1 cellular context compared by ENCODE assay signal in the genomic region with DNA sequence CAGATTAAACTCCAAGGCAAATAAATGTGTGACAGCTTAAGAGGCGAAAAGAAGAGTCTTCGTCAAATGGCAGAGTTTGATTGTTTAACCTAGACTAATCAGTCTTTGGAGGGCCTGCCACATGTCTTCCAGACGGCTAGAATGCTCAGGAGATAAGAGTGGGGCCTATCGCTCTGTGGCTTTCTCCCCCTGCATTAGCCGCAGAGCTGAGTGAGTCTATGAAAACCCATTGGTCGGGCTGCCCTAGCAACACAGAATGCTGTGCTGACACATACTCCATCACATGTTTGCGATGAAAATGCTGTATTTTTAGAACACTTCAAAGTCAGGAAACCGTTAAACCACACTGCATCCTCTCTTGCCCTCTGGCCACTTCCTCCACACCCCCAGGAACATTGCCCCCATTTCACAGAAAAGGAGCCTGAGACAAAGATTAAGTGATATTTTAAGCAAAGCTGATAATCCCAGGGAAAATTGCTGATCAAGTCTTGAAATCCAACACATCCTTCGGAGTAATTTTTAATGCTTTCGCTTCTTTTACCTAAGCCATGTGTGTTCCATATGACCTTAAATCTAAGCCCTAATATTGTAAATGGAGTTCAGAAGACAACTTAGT.
TF ChIP-seq lines count a peak whose summit lies in the region.

No MANE protein-coding gene starts in this region.

TF ChIP-seq in GM12878, 131 proteins besides CTCF, POLR2A, EP300 and RAD21 (continued from another document and continues in another):
- TF ChIP-seq SUPT20H (IDR thresholded peaks at IDR 0.05; ENCODE audit: borderline replicate concordance, control insufficient read depth, low read depth, low read length) = no peak
- TF ChIP-seq HDAC6 (IDR thresholded peaks at IDR 0.05; ENCODE audit: unreplicated experiment) = no peak
- TF ChIP-seq ZZZ3 (IDR thresholded peaks at IDR 0.05; ENCODE audit: control insufficient read depth, insufficient read length, low read depth) = no peak
- no peak for TF ChIP-seq PAX8 (IDR thresholded peaks at IDR 0.05)
- TF ChIP-seq JUNB (IDR thresholded peaks at IDR 0.05) = peak; percentile 49; the same call in 1 of the 2 replicates
- no peak for TF ChIP-seq NFIC (IDR thresholded peaks at IDR 0.05; ENCODE audit: low read depth, low read length)
- TF ChIP-seq TBL1XR1 (IDR thresholded peaks at IDR 0.05; ENCODE audit: low read depth, low read length) = peak; percentile 92
- TF ChIP-seq RELA (IDR thresholded peaks at IDR 0.05; ENCODE audit: borderline replicate concordance, partially characterized antibody) = no peak
- no peak for TF ChIP-seq ZNF384 (IDR thresholded peaks at IDR 0.05; ENCODE audit: borderline replicate concordance, low read depth, low read length)
- TF ChIP-seq ATF7 (IDR thresholded peaks at IDR 0.05; ENCODE audit: low read depth) = peak; percentile 90
- TF ChIP-seq, protein P1, sequence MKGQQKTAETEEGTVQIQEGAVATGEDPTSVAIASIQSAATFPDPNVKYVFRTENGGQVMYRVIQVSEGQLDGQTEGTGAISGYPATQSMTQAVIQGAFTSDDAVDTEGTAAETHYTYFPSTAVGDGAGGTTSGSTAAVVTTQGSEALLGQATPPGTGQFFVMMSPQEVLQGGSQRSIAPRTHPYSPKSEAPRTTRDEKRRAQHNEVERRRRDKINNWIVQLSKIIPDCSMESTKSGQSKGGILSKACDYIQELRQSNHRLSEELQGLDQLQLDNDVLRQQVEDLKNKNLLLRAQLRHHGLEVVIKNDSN (IDR thresholded peaks at IDR 0.05; ENCODE audit: borderline replicate concordance, extremely low read length, insufficient read depth, low read depth, low read length) = no peak
- peak; percentile 98 for TF ChIP-seq ZNF217 (IDR thresholded peaks at IDR 0.05)
- TF ChIP-seq, protein P2, sequence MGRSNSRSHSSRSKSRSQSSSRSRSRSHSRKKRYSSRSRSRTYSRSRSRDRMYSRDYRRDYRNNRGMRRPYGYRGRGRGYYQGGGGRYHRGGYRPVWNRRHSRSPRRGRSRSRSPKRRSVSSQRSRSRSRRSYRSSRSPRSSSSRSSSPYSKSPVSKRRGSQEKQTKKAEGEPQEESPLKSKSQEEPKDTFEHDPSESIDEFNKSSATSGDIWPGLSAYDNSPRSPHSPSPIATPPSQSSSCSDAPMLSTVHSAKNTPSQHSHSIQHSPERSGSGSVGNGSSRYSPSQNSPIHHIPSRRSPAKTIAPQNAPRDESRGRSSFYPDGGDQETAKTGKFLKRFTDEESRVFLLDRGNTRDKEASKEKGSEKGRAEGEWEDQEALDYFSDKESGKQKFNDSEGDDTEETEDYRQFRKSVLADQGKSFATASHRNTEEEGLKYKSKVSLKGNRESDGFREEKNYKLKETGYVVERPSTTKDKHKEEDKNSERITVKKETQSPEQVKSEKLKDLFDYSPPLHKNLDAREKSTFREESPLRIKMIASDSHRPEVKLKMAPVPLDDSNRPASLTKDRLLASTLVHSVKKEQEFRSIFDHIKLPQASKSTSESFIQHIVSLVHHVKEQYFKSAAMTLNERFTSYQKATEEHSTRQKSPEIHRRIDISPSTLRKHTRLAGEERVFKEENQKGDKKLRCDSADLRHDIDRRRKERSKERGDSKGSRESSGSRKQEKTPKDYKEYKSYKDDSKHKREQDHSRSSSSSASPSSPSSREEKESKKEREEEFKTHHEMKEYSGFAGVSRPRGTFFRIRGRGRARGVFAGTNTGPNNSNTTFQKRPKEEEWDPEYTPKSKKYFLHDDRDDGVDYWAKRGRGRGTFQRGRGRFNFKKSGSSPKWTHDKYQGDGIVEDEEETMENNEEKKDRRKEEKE (IDR thresholded peaks at IDR 0.05) = no peak
- TF ChIP-seq, protein P3, sequence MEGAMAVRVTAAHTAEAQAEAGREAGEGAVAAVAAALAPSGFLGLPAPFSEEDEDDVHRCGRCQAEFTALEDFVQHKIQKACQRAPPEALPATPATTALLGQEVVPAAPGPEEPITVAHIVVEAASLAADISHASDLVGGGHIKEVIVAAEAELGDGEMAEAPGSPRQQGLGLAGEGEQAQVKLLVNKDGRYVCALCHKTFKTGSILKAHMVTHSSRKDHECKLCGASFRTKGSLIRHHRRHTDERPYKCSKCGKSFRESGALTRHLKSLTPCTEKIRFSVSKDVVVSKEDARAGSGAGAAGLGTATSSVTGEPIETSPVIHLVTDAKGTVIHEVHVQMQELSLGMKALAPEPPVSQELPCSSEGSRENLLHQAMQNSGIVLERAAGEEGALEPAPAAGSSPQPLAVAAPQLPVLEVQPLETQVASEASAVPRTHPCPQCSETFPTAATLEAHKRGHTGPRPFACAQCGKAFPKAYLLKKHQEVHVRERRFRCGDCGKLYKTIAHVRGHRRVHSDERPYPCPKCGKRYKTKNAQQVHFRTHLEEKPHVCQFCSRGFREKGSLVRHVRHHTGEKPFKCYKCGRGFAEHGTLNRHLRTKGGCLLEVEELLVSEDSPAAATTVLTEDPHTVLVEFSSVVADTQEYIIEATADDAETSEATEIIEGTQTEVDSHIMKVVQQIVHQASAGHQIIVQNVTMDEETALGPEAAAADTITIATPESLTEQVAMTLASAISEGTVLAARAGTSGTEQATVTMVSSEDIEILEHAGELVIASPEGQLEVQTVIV (IDR thresholded peaks at IDR 0.05; ENCODE audit: borderline replicate concordance, partially characterized antibody) = no peak
- peak; percentile 90 for TF ChIP-seq PAX5 (IDR thresholded peaks at IDR 0.05; ENCODE audit: borderline replicate concordance, low read depth, low read length)
- TF ChIP-seq ZNF274 (IDR thresholded peaks at IDR 0.05; ENCODE audit: insufficient read depth, insufficient read length) = no peak
- no peak for TF ChIP-seq PML (IDR thresholded peaks at IDR 0.05; ENCODE audit: low read length)
- peak; percentile 99 for TF ChIP-seq STAT3 (IDR thresholded peaks at IDR 0.05; ENCODE audit: low read depth, low read length)
- TF ChIP-seq SREBF2 (IDR thresholded peaks at IDR 0.05; ENCODE audit: low read length) = no peak
- peak; percentile 78 for TF ChIP-seq YY1 (IDR thresholded peaks at IDR 0.05; ENCODE audit: low read depth, low read length)
- TF ChIP-seq HDAC2 (IDR thresholded peaks at IDR 0.05) = no peak
- TF ChIP-seq, protein P4, sequence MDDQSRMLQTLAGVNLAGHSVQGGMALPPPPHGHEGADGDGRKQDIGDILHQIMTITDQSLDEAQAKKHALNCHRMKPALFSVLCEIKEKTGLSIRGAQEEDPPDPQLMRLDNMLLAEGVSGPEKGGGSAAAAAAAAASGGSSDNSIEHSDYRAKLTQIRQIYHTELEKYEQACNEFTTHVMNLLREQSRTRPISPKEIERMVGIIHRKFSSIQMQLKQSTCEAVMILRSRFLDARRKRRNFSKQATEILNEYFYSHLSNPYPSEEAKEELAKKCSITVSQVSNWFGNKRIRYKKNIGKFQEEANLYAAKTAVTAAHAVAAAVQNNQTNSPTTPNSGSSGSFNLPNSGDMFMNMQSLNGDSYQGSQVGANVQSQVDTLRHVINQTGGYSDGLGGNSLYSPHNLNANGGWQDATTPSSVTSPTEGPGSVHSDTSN (IDR thresholded peaks at IDR 0.05; ENCODE audit: insufficient replicate concordance, low read depth, low read length) = peak; percentile 77
- peak; percentile 39; the same call in 1 of the 2 replicates for TF ChIP-seq JUND (IDR thresholded peaks at IDR 0.05; ENCODE audit: low read depth, low read length)
- peak; percentile 84; the same call in 1 of the 2 replicates for TF ChIP-seq CHD2 (IDR thresholded peaks at IDR 0.05; ENCODE audit: borderline replicate concordance, low read depth, low read length)
- no peak for TF ChIP-seq FOXK2 (IDR thresholded peaks at IDR 0.05)
- no peak for TF ChIP-seq ZSCAN29 (IDR thresholded peaks at IDR 0.05)
- no peak for TF ChIP-seq SIX5 (IDR thresholded peaks at IDR 0.05; ENCODE audit: low read depth, low read length, severe bottlenecking)
- no peak for TF ChIP-seq NR2C2 (IDR thresholded peaks at IDR 0.05; ENCODE audit: borderline replicate concordance, control insufficient read depth, insufficient read length, low read depth)
- no peak for TF ChIP-seq HCFC1 (IDR thresholded peaks at IDR 0.05; ENCODE audit: low read length)
- peak; percentile 69; the same call in 1 of the 2 replicates for TF ChIP-seq KDM1A (IDR thresholded peaks at IDR 0.05; ENCODE audit: borderline replicate concordance)
- no peak for TF ChIP-seq IRF4 (IDR thresholded peaks at IDR 0.05; ENCODE audit: low read depth, low read length)
- TF ChIP-seq, protein P5, sequence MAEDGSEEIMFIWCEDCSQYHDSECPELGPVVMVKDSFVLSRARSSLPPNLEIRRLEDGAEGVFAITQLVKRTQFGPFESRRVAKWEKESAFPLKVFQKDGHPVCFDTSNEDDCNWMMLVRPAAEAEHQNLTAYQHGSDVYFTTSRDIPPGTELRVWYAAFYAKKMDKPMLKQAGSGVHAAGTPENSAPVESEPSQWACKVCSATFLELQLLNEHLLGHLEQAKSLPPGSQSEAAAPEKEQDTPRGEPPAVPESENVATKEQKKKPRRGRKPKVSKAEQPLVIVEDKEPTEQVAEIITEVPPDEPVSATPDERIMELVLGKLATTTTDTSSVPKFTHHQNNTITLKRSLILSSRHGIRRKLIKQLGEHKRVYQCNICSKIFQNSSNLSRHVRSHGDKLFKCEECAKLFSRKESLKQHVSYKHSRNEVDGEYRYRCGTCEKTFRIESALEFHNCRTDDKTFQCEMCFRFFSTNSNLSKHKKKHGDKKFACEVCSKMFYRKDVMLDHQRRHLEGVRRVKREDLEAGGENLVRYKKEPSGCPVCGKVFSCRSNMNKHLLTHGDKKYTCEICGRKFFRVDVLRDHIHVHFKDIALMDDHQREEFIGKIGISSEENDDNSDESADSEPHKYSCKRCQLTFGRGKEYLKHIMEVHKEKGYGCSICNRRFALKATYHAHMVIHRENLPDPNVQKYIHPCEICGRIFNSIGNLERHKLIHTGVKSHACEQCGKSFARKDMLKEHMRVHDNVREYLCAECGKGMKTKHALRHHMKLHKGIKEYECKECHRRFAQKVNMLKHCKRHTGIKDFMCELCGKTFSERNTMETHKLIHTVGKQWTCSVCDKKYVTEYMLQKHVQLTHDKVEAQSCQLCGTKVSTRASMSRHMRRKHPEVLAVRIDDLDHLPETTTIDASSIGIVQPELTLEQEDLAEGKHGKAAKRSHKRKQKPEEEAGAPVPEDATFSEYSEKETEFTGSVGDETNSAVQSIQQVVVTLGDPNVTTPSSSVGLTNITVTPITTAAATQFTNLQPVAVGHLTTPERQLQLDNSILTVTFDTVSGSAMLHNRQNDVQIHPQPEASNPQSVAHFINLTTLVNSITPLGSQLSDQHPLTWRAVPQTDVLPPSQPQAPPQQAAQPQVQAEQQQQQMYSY (CRISPR knock-in tag; IDR thresholded peaks at IDR 0.05) = no peak
- peak; percentile 21; the same call in 1 of the 2 replicates for TF ChIP-seq LARP7 (IDR thresholded peaks at IDR 0.05)
- no peak for TF ChIP-seq NFXL1 (IDR thresholded peaks at IDR 0.05; ENCODE audit: borderline replicate concordance)
- TF ChIP-seq NFYA (IDR thresholded peaks at IDR 0.05; ENCODE audit: borderline replicate concordance, low read depth, low read length) = no peak; the same call in 1 of the 2 replicates
- peak; percentile 69; the same call in 1 of the 2 replicates for TF ChIP-seq CHD1 (IDR thresholded peaks at IDR 0.05; ENCODE audit: low read depth, low read length)
- TF ChIP-seq, protein P6, sequence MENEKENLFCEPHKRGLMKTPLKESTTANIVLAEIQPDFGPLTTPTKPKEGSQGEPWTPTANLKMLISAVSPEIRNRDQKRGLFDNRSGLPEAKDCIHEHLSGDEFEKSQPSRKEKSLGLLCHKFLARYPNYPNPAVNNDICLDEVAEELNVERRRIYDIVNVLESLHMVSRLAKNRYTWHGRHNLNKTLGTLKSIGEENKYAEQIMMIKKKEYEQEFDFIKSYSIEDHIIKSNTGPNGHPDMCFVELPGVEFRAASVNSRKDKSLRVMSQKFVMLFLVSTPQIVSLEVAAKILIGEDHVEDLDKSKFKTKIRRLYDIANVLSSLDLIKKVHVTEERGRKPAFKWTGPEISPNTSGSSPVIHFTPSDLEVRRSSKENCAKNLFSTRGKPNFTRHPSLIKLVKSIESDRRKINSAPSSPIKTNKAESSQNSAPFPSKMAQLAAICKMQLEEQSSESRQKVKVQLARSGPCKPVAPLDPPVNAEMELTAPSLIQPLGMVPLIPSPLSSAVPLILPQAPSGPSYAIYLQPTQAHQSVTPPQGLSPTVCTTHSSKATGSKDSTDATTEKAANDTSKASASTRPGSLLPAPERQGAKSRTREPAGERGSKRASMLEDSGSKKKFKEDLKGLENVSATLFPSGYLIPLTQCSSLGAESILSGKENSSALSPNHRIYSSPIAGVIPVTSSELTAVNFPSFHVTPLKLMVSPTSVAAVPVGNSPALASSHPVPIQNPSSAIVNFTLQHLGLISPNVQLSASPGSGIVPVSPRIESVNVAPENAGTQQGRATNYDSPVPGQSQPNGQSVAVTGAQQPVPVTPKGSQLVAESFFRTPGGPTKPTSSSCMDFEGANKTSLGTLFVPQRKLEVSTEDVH (IDR thresholded peaks at IDR 0.05; ENCODE audit: low read depth, partially characterized antibody) = peak; percentile 47
- peak; percentile 96 for TF ChIP-seq MEF2B (IDR thresholded peaks at IDR 0.05; ENCODE audit: partially characterized antibody, poor library complexity, severe bottlenecking)
- TF ChIP-seq MXI1 (IDR thresholded peaks at IDR 0.05; ENCODE audit: low read depth, low read length) = peak; percentile 94
- TF ChIP-seq, protein P7, sequence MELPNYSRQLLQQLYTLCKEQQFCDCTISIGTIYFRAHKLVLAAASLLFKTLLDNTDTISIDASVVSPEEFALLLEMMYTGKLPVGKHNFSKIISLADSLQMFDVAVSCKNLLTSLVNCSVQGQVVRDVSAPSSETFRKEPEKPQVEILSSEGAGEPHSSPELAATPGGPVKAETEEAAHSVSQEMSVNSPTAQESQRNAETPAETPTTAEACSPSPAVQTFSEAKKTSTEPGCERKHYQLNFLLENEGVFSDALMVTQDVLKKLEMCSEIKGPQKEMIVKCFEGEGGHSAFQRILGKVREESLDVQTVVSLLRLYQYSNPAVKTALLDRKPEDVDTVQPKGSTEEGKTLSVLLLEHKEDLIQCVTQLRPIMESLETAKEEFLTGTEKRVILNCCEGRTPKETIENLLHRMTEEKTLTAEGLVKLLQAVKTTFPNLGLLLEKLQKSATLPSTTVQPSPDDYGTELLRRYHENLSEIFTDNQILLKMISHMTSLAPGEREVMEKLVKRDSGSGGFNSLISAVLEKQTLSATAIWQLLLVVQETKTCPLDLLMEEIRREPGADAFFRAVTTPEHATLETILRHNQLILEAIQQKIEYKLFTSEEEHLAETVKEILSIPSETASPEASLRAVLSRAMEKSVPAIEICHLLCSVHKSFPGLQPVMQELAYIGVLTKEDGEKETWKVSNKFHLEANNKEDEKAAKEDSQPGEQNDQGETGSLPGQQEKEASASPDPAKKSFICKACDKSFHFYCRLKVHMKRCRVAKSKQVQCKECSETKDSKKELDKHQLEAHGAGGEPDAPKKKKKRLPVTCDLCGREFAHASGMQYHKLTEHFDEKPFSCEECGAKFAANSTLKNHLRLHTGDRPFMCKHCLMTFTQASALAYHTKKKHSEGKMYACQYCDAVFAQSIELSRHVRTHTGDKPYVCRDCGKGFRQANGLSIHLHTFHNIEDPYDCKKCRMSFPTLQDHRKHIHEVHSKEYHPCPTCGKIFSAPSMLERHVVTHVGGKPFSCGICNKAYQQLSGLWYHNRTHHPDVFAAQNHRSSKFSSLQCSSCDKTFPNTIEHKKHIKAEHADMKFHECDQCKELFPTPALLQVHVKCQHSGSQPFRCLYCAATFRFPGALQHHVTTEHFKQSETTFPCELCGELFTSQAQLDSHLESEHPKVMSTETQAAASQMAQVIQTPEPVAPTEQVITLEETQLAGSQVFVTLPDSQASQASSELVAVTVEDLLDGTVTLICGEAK (IDR thresholded peaks at IDR 0.05; ENCODE audit: borderline replicate concordance) = peak; percentile 29; the same call in 1 of the 2 replicates
- peak; percentile 72 for TF ChIP-seq KLF5 (IDR thresholded peaks at IDR 0.05; ENCODE audit: partially characterized antibody)
